ENCODE assay signal across 1 cellular context in genomic region chr17:82372591-82373452, GRCh38.
TF ChIP-seq lines count a peak whose summit lies in the region.

No MANE protein-coding gene starts in this region.

TF ChIP-seq in WTC11, 78 proteins besides CTCF, POLR2A, EP300 and RAD21 (continued from another document):
- no peak for TF ChIP-seq ERG (CRISPR knock-in tag; IDR thresholded peaks at IDR 0.05)
- no peak for TF ChIP-seq NR3C1 (CRISPR knock-in tag; conservative IDR thresholded peaks at IDR 0.05; ENCODE audit: low read depth)
- TF ChIP-seq ETV6 (CRISPR knock-in tag; IDR thresholded peaks at IDR 0.05) = no peak
- no peak for TF ChIP-seq CREB1 (CRISPR knock-in tag; IDR thresholded peaks at IDR 0.05)
- no peak for TF ChIP-seq ZNF532 (CRISPR knock-in tag; IDR thresholded peaks at IDR 0.05; ENCODE audit: borderline replicate concordance)
- TF ChIP-seq FOXK1 (CRISPR knock-in tag; IDR thresholded peaks at IDR 0.05) = no peak
- no peak for TF ChIP-seq EMX1 (CRISPR knock-in tag; IDR thresholded peaks at IDR 0.05)
- TF ChIP-seq TEAD4 (CRISPR knock-in tag; IDR thresholded peaks at IDR 0.05) = no peak
- TF ChIP-seq HMGA2 (CRISPR knock-in tag; IDR thresholded peaks at IDR 0.05) = no peak
- TF ChIP-seq ZNF671 (CRISPR knock-in tag; IDR thresholded peaks at IDR 0.05) = no peak
